In the genomic region with DNA sequence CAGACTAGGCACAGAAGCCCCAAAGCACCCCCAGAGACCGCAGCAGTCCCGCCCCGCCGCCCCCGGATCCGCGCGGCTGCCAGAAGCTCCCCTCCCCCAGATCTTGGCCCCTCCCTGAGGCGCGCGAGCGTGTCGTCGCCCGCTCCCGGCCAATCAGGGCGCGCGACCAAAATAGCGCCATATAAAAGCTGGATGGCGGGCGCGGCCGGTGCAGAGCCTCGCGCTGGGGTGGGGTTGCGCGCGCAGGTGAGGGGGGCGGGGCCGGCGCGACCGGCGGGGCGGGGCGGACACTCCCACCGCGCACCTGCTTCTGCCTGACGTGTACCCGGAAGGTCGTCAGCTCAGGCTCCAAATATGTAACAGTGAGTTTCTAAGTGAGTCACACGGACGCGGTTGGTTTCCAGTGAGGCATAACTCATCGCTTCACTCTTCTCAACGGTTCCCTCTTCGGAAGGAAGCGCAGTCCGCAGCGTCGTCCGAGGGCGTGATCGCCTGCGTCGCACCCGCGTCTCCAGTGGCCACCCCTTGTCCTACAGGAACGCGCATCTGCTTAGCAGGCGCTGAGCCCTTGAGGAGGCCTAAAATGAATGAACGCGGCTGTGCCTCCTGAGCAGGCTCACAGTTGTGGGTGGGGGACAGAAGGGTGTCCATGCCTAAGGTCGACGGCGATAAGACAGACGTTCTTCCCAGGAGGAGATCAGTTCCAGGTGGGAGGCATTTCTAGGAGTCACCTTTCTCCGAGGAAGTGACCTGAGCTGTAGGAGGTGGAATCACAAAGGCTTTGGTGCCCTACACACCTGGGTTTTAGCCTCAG, we compare ENCODE assay signal across 8 cellular contexts. TPM values are rescaled to one million over a fixed set of nuclear protein-coding genes. Genes with fewer than 3 reads are reported as not detected.
DNase-seq lines count a peak whose midpoint lies in the region; ATAC-seq lines count a peak whose summit lies in the region.

No MANE protein-coding gene starts in this region.

- H3K36me3 Mint-ChIP-seq in T-helper 17 cell (ENCODE audit: low read depth): peaks cover 3% of the 10 kb centered on the region

- peak overlapping the region; percentile 87 for H3K4me3 Mint-ChIP-seq in T-helper 17 cell

- ATAC-seq in GM18502 (IDR thresholded peaks at IDR 0.05; ENCODE audit: poor library complexity, unreplicated experiment) (peak; percentile 95), HG02852 (IDR thresholded peaks at IDR 0.05; ENCODE audit: unreplicated experiment) (peak; percentile 93), T-helper 17 cell (peak; percentile 83)

- H3K27me3 Mint-ChIP-seq in T-helper 17 cell: no peaks in the 10 kb centered on the region

- H3K4me1 Mint-ChIP-seq in T-helper 17 cell: peaks cover 18% of the 10 kb centered on the region

- H3K9me3 ChIP-seq in T-helper 17 cell (ENCODE audit: control insufficient read depth, low read length, poor library complexity, severe bottlenecking): no peaks in the 10 kb centered on the region

- peak; percentile 84 for DNase-seq in NCI-H1436 treated with DMSO at 0.1 percent for 48 hours (lab: John Stamatoyannopoulos, UW)
- peak; percentile 95 to 97 (median 95) for DNase-seq in T-helper 17 cell
- peak in 55 of 58 donors; percentile 3 to 85 (median 52) for DNase-seq in anterior cingulate cortex (lab: John Stamatoyannopoulos, UW)
- DNase-seq in hepatic stellate cell (ENCODE audit: low spot score): peak; percentile 92
- peak; percentile 78 for DNase-seq in retina
- DNase-seq in cerebellar nuclear complex (lab: John Stamatoyannopoulos, UW): no peak

- H3K27ac Mint-ChIP-seq in T-helper 17 cell: peak overlapping the region; percentile 99

RNA-seq across cellular contexts. Expression of gene EZR, which starts 50.6 kb away (rescaled TPM):
- 100 to 1,000 TPM; 341 to 361 TPM for total RNA-seq in T-helper 17 cell

Comparison
In these comparisons a context has a peak if more than half of its experiments do, and no peak if none do; other contexts are left out.
1. DNase-seq: peak in NCI-H1436 treated with DMSO at 0.1 percent for 48 hours (single experiment), T-helper 17 cell (3 of 3), anterior cingulate cortex (55 of 58), hepatic stellate cell (single experiment) and retina (single experiment); none in cerebellar nuclear complex (0 of 2).
2. Peak in every context shown above with its lines, with median percentiles within 50 percentile points of each other: ATAC-seq.